9 cellular contexts compared by ENCODE assay signal in the genomic region with DNA sequence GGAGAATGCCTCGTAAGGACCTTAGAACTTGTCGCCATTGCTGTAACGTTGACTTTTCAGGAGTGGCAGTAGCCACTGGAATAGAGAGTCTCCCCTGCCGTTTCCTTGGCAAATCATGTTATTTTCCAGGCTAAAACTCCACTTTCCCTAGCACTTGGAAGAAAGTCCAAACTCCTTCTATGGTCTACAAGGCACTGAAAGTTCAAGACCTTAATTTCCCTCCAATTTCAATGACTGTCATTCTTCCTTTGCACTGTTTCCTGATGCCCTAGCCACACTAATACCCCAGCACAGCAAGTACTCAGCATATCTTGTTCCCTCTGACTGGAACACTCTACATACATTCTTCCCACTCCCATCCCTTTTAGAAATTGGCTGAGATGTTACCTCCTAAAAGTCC. TPM values are rescaled to one million over a fixed set of nuclear protein-coding genes. Genes with fewer than 3 reads are reported as not detected.
A peak's percentile ranks its signal among the peaks of the same experiment; 100 is the strongest.
DNase-seq lines count a peak whose midpoint lies in the region; ATAC-seq and TF ChIP-seq lines count a peak whose summit lies in the region.
"Had no signal": no experiment of that assay in that cellular context is flagged by ENCODE, and none has a peak within 500 bp of the region (broad histone marks: within the 10 kb centered on the region; RNA-seq: fewer than 3 reads in every experiment).

No MANE protein-coding gene starts in this region.

- intact Hi-C loops in sigmoid colon (cut with DNase I) = loop anchor here (10.0 kb wide), 1 partner anchor 224 kb away; no protein-coding TSS in a partner anchor

- 47 to 77% methylated on average over 4 of the region's 4 CpGs for WGBS in sigmoid colon, 2 donors

- H3K36me3 Mint-ChIP-seq in T-helper 17 cell (ENCODE audit: low read depth) = peaks cover 2% of the 10 kb centered on the region

- TF ChIP-seq CTCF in fibroblast of the aortic adventitia (IDR thresholded peaks at IDR 0.05; ENCODE audit: insufficient read depth, low read length) (no peak), sigmoid colon (IDR thresholded peaks at IDR 0.05) (no peak)

- no peaks in the 10 kb centered on the region for H3K9me3 ChIP-seq in T-helper 17 cell (ENCODE audit: control insufficient read depth, low read length, poor library complexity, severe bottlenecking)
- H3K9me3 ChIP-seq in sigmoid colon = no peaks in the 10 kb centered on the region

- H3K27me3 ChIP-seq in sigmoid colon = no peaks in the 10 kb centered on the region

- TF ChIP-seq POLR2A in sigmoid colon (IDR thresholded peaks at IDR 0.05) = no peak

- H3K4me1 Mint-ChIP-seq in T-helper 17 cell = peaks cover 32% of the 10 kb centered on the region

- H3K27ac ChIP-seq in sigmoid colon = peak overlapping the region; percentile 91 to 97 (median 95)

- ATAC-seq in T-helper 17 cell (no peak), GM19463 (IDR thresholded peaks at IDR 0.05; ENCODE audit: unreplicated experiment) (no peak)

- no peaks in the 10 kb centered on the region for H3K27me3 Mint-ChIP-seq in T-helper 17 cell

- H3K27ac Mint-ChIP-seq in T-helper 17 cell = peak overlapping the region; percentile 96

- no peaks in the 10 kb centered on the region for H3K36me3 ChIP-seq in sigmoid colon

- H3K4me3 ChIP-seq in GM08714 (ENCODE audit: low read length) = peak overlapping the region; percentile 92
- peak overlapping the region; percentile 95 for H3K4me3 ChIP-seq in fibroblast of the aortic adventitia (ENCODE audit: low read depth, low read length)
- H3K4me3 ChIP-seq in sigmoid colon = peak overlapping the region in 3 of 4 donors; percentile 93 to 98 (median 97)

- DNase-seq in T-helper 17 cell = no peak
- no peak for DNase-seq in fibroblast of the aortic adventitia (ENCODE audit: low read depth)
- no peak for DNase-seq in sigmoid colon
- DNase-seq in HUDEP-2 (lab: John Stamatoyannopoulos, UW; ENCODE audit: unreplicated experiment in 76 of 76) = no peak
- no peak for DNase-seq in GM19238 (ENCODE audit: insufficient read length, low spot score)
- no peak for DNase-seq in 8988T
- DNase-seq: KG1 had no signal

- peaks cover 0 to 29% (median 25%) of the 10 kb centered on the region in 4 donors for H3K4me1 ChIP-seq in sigmoid colon

- TF ChIP-seq EP300 in sigmoid colon (IDR thresholded peaks at IDR 0.05) = no peak

- peak overlapping the region; percentile 91 for H3K4me3 Mint-ChIP-seq in T-helper 17 cell

RNA-seq across cellular contexts. Expression of gene TBPL1, which starts 1.8 kb away (rescaled TPM):
- total RNA-seq in T-helper 17 cell (10 to 100 TPM; 23.9 to 33.7 TPM), fibroblast of the aortic adventitia (ENCODE audit: low replicate concordance) (10.9 and 30.2 TPM in 2 replicates), sigmoid colon (10 to 100 TPM in 1 of 4 donors, 1 to 10 TPM in 3; 6.6 to 13.2 (median 8.4) TPM)
- polyA plus RNA-seq in sigmoid colon = 10 to 100 TPM; 22.8 to 26.4 (median 26.2) TPM
